1 cellular context compared by ENCODE assay signal in the genomic region with DNA sequence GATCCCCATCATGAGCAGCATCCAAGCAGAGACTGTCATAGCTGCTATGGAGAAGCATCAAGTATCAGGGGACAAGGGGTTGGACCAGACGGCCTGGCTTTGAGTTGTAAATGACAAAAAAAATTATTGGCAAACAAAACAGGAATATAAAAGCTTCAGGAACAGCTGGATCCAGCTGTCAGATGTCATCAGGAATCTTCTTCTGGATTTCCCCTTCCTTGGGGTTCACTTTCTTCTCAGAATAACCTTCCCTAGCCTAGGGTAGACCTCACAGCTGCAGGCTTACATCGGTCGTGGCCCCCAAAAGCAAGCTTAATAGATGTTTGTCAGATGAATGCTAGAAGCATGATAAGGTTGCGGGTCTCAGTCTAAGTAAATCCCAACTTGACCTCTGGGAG.
TF ChIP-seq lines count a peak whose summit lies in the region.

No MANE protein-coding gene starts in this region.

TF ChIP-seq in GM12878, 131 proteins besides CTCF, POLR2A, EP300 and RAD21 (continued from another document):
- TF ChIP-seq, protein P1, sequence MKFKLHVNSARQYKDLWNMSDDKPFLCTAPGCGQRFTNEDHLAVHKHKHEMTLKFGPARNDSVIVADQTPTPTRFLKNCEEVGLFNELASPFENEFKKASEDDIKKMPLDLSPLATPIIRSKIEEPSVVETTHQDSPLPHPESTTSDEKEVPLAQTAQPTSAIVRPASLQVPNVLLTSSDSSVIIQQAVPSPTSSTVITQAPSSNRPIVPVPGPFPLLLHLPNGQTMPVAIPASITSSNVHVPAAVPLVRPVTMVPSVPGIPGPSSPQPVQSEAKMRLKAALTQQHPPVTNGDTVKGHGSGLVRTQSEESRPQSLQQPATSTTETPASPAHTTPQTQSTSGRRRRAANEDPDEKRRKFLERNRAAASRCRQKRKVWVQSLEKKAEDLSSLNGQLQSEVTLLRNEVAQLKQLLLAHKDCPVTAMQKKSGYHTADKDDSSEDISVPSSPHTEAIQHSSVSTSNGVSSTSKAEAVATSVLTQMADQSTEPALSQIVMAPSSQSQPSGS (IDR thresholded peaks at IDR 0.05; ENCODE audit: low read length), result 0 out of 2 replicates have a peak, but pooled peaks have one; percentile 1
